Comparison of ENCODE assay signal across 4 cellular contexts in the genomic region with DNA sequence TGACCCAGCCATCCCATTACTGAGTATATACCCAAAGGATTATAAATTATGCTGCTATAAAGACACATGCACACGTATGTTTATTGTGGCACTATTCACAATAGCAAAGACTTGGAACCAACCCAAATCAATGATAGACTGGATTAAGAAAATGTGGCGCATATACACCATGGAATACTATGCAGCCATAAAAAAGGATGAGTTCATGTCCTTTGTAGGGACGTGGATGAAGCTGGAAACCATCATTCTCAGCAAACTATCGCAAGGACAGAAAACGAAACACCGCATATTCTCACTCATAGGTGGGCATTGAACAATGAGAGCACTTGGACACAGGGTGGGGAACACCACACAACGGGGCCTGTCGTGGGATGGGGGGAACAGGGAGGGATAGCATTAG. TPM values are rescaled to one million over a fixed set of nuclear protein-coding genes. Genes with fewer than 3 reads are reported as not detected.
"Had no signal": no experiment of that assay in that cellular context is flagged by ENCODE, and none has a peak within 500 bp of the region (broad histone marks: within the 10 kb centered on the region; RNA-seq: fewer than 3 reads in every experiment).

No MANE protein-coding gene starts in this region.

RNA-seq across cellular contexts. Expression of gene CFAP57, which starts 36.1 kb away (rescaled TPM):
- total RNA-seq: activated CD8-positive, alpha-beta T cell treated with anti-CD3 and anti-CD28 coated beads, Interleukin-2, amount 10 ng/mL, durations not matched to agents 7 days and 5 days; activated T-helper 1 cell treated with anti-CD3 and anti-CD28 coated beads, Interleukin-12 subunit alpha, Interleukin-12 subunit beta, Interleukin-2, Interleukin-4 antibody, amounts not matched to agents 30 ng/mL and 10 ng/mL and 1 ng/mL, durations not matched to agents 14 hours and 24 hours and 36 hours; bronchial epithelial cell; esophagus squamous epithelium had no signal
